In the genomic region with DNA sequence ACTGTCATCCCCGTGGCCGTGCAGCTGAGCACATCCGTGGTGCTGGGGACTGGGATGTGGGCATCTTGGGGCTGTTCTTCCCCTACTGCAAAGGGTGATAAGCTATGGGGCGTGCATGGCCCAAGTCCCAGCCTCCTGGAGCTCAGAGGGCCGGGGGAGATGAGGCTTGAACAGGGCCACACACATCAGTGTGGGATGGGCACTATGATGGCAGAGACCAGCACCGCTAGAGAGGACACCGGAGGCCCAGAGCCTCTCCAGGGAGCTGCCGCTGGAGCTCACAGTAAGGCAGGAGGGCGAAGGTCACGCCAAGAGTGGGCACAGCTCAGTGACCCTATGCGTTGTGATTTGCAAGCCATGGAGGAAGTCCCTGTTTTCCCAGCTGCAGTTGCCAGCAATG, we compare ENCODE assay signal across 34 cellular contexts.
"Had no signal": no experiment of that assay in that cellular context is flagged by ENCODE, and none has a peak within 500 bp of the region (broad histone marks: within the 10 kb centered on the region; RNA-seq: fewer than 3 reads in every experiment).

No MANE protein-coding gene starts in this region.

- FAIRE-seq: astrocyte, TTC549 had no signal

- H3K9me3 ChIP-seq: adrenal gland, body of pancreas had no signal

- H3K27me3 ChIP-seq: brain microvascular endothelial cell had no signal

- H3K4me3 ChIP-seq: adrenal gland, body of pancreas, breast epithelium had no signal

- DNase-seq: activated B cell treated with CpG ODN at 0.5 μM for 24 hours; activated CD4-positive, alpha-beta memory T cell treated with anti-CD3 and anti-CD28 coated beads for 36 hours; activated CD4-positive, alpha-beta T cell treated with anti-CD3 and anti-CD28 coated beads for 4 hours; activated CD4-positive, alpha-beta T cell treated with anti-CD3 and anti-CD28 coated beads, Interleukin-2, amount 10 ng/mL, durations not matched to agents 24 days and 14 days; activated CD4-positive, alpha-beta T cell treated with anti-CD3 and anti-CD28 coated beads, Interleukin-2, amount 50 U/mL, for 1 hour; activated CD4-positive, alpha-beta T cell treated with anti-CD3 and anti-CD28 coated beads, Interleukin-2, amount 50 U/mL, for 4 hours; activated CD4-positive, CD25-positive, alpha-beta regulatory T cell treated with anti-CD3 and anti-CD28 coated beads, Interleukin-2, amount 50 U/mL, for 72 hours; activated CD8-positive, alpha-beta memory T cell treated with anti-CD3 and anti-CD28 coated beads, Interleukin-2, amount 50 U/mL, for 4 hours; activated CD8-positive, alpha-beta T cell treated with anti-CD3 and anti-CD28 coated beads for 36 hours; activated effector memory CD4-positive, alpha-beta T cell treated with anti-CD3 and anti-CD28 coated beads, Interleukin-2, amount 50 U/mL, for 16 hours; activated gamma-delta T cell treated with Interleukin-2 at 50 U/mL for 16 hours; activated naive CD4-positive, alpha-beta T cell; activated naive CD4-positive, alpha-beta T cell treated with anti-CD3 and anti-CD28 coated beads for 36 hours; activated naive CD4-positive, alpha-beta T cell treated with anti-CD3 and anti-CD28 coated beads, Interleukin-2, amount 50 U/mL, for 16 hours; activated naive CD8-positive, alpha-beta T cell treated with anti-CD3 and anti-CD28 coated beads for 36 hours; activated T-cell treated with anti-CD3 and anti-CD28 coated beads for 4 hours; activated T-cell treated with anti-CD3 and anti-CD28 coated beads, Interleukin-2, amount 50 U/mL, for 1 hour; activated T-cell treated with anti-CD3 and anti-CD28 coated beads, Interleukin-2, amount 50 U/mL, for 4 hours; activated T-cell treated with anti-CD3 and anti-CD28 coated beads, Interleukin-2, amount 50 U/mL, for 72 hours; adrenal gland; amniotic stem cell; aorta; body of pancreas; brain microvascular endothelial cell; central memory CD4-positive, alpha-beta T cell; T-helper 1 cell; T-helper 2 cell; T-helper 9 cell had no signal

- H3K4me1 ChIP-seq: adrenal gland, breast epithelium had no signal

- ATAC-seq: activated CD8-positive, alpha-beta T cell treated with anti-CD3 and anti-CD28 coated beads for 36 hours; activated naive CD4-positive, alpha-beta T cell treated with anti-CD3 and anti-CD28 coated beads, Interleukin-2, amount 50 U/mL, for 72 hours; activated T-cell treated with anti-CD3 and anti-CD28 coated beads, Interleukin-2, amount 50 U/mL, for 4 hours; activated T-cell treated with anti-CD3 and anti-CD28 coated beads, Interleukin-2, amount 50 U/mL, for 72 hours; activated T-helper 17 cell treated with anti-CD3 and anti-CD28 coated beads, Interleukin-2, amount 50 U/mL, for 72 hours; body of pancreas had no signal

- H3K27ac ChIP-seq: adrenal gland, body of pancreas, brain microvascular endothelial cell, breast epithelium, VCaP had no signal

- H3K36me3 ChIP-seq: adrenal gland, brain microvascular endothelial cell, breast epithelium had no signal
